8 cellular contexts compared by ENCODE assay signal in genomic region chr3:12288466-12289129, GRCh38. TPM values are rescaled to one million over a fixed set of nuclear protein-coding genes. Genes with fewer than 3 reads are reported as not detected.
A peak's percentile ranks its signal among the peaks of the same experiment; 100 is the strongest.
DNase-seq lines count a peak whose midpoint lies in the region; ATAC-seq and TF ChIP-seq lines count a peak whose summit lies in the region.

Gene PPARG (plus strand): TSS chr3:12289070. CDS start chr3:12379712, 90,642 bp downstream.

- H3K27me3 Mint-ChIP-seq in activated CD4-positive, alpha-beta memory T cell treated with anti-CD3 and anti-CD28 coated beads, Interleukin-2, amount 10 ng/mL, durations not matched to agents 7 days and 5 days = peaks cover 40% of the 10 kb centered on the region

- peaks cover 16% of the 10 kb centered on the region for H3K79me2 ChIP-seq in trophoblast cell (ENCODE audit: control insufficient read depth, insufficient read depth, low read length, poor library complexity)

- H3K36me3 Mint-ChIP-seq in activated CD4-positive, alpha-beta memory T cell treated with anti-CD3 and anti-CD28 coated beads, Interleukin-2, amount 10 ng/mL, durations not matched to agents 7 days and 5 days (ENCODE audit: low read depth) = no peaks in the 10 kb centered on the region

- no peaks in the 10 kb centered on the region for H3K9me3 Mint-ChIP-seq in activated CD4-positive, alpha-beta memory T cell treated with anti-CD3 and anti-CD28 coated beads, Interleukin-2, amount 10 ng/mL, durations not matched to agents 7 days and 5 days

- H2BK120ac ChIP-seq in trophoblast cell (ENCODE audit: insufficient read depth, low read length, poor library complexity) = peak within 1 kb of the TSS; percentile 97

- H3K18ac ChIP-seq in trophoblast cell (ENCODE audit: low read length) = peak within 1 kb of the TSS; percentile 100

- WGBS in trophoblast cell (ENCODE audit: extremely low coverage, insufficient coverage, insufficient read length) = no CpG with 5 or more reads among the region's 50 CpGs

- DNase-seq in stimulated activated CD4-positive, alpha-beta T cell treated with anti-CD3 and anti-CD28 coated beads, Interleukin-15, amount 100 ng/mL, for 24 hours = peak; percentile 14
- no peak for DNase-seq in stimulated activated CD4-positive, alpha-beta T cell treated with anti-CD3 and anti-CD28 coated beads, Interleukin-4, amount 100 ng/mL, for 24 hours
- DNase-seq in activated CD4-positive, alpha-beta memory T cell treated with anti-CD3 and anti-CD28 coated beads, Interleukin-2, amount 10 ng/mL, durations not matched to agents 7 days and 5 days = no peak
- DNase-seq in cardiac muscle cell (ENCODE audit: low read depth in 1 of 2, low spot score in 1 of 2) (peak; percentile 39 to 65), trophoblast cell (peak; percentile 80 to 87)
- DNase-seq in stimulated activated CD4-positive, alpha-beta T cell treated with anti-CD3 and anti-CD28 coated beads, Interleukin-12 subunit alpha, Interleukin-12 subunit beta, amount 100 ng/mL, for 4 hours = no peak

- H3K23ac ChIP-seq in trophoblast cell (ENCODE audit: low read length) = no peak within 1 kb of the TSS

- peak within 1 kb of the TSS; percentile 93 for H2AK5ac ChIP-seq in trophoblast cell (ENCODE audit: low read length)

- peak within 1 kb of the TSS; percentile 91 for H2BK5ac ChIP-seq in trophoblast cell (ENCODE audit: low read depth, low read length, poor library complexity)

- peaks cover 10% of the 10 kb centered on the region for H3K4me1 Mint-ChIP-seq in activated CD4-positive, alpha-beta memory T cell treated with anti-CD3 and anti-CD28 coated beads, Interleukin-2, amount 10 ng/mL, durations not matched to agents 7 days and 5 days

- H3K4me3 ChIP-seq in cardiac muscle cell = peak within 1 kb of the TSS; percentile 51
- peak within 1 kb of the TSS; percentile 90 for H3K4me3 ChIP-seq in trophoblast cell (ENCODE audit: low read depth, low read length)

- H3K9me3 ChIP-seq in cardiac muscle cell (ENCODE audit: low read depth) (no peaks in the 10 kb centered on the region), trophoblast cell (ENCODE audit: insufficient read depth, low read depth, low read length) (peaks cover 3% of the 10 kb centered on the region)

- H3K4me2 ChIP-seq in trophoblast cell (ENCODE audit: low read length) = peak within 1 kb of the TSS; percentile 92

- H3K4me1 ChIP-seq in cardiac muscle cell (ENCODE audit: low read depth) (no peaks in the 10 kb centered on the region), trophoblast cell (ENCODE audit: control insufficient read depth in 1 of 2, insufficient read depth in 2 of 2, low read length in 2 of 2) (peaks cover 4 to 8% of the 10 kb centered on the region in 2 experiments)

- H3K27ac Mint-ChIP-seq in activated CD4-positive, alpha-beta memory T cell treated with anti-CD3 and anti-CD28 coated beads, Interleukin-2, amount 10 ng/mL, durations not matched to agents 7 days and 5 days = no peak within 1 kb of the TSS

- TF ChIP-seq CTCF in cardiac muscle cell (IDR thresholded peaks at IDR 0.05; ENCODE audit: low read depth, low read length) = no peak

- H3K79me1 ChIP-seq in trophoblast cell (ENCODE audit: low read length) = peaks cover 17% of the 10 kb centered on the region

- no peak within 1 kb of the TSS for H3K27ac ChIP-seq in cardiac muscle cell
- H3K27ac ChIP-seq in trophoblast cell (ENCODE audit: low read depth, low read length) = peak within 1 kb of the TSS; percentile 93

- H4K12ac ChIP-seq in trophoblast cell (ENCODE audit: low read depth, low read length) = peak within 1 kb of the TSS; percentile 94

- H4K91ac ChIP-seq in trophoblast cell (ENCODE audit: low read depth, low read length) = peak within 1 kb of the TSS; percentile 98

- H3K14ac ChIP-seq in trophoblast cell (ENCODE audit: low read length) = peak within 1 kb of the TSS; percentile 94

- H3K27me3 ChIP-seq in cardiac muscle cell = peaks cover 95% of the 10 kb centered on the region
- H3K27me3 ChIP-seq in trophoblast cell (ENCODE audit: insufficient read depth, low read length) = no peaks in the 10 kb centered on the region

- peak within 1 kb of the TSS; percentile 75 for H2BK12ac ChIP-seq in trophoblast cell (ENCODE audit: low read length)

- H3K9ac ChIP-seq in trophoblast cell (ENCODE audit: low read length) = peak within 1 kb of the TSS; percentile 81

- H3K4ac ChIP-seq in trophoblast cell (ENCODE audit: low read depth, low read length) = peak within 1 kb of the TSS; percentile 73

- H3K36me3 ChIP-seq in cardiac muscle cell (no peaks in the 10 kb centered on the region), trophoblast cell (ENCODE audit: control insufficient read depth in 1 of 2, insufficient read depth in 2 of 2, low read length in 2 of 2) (peaks cover 0 to 1% of the 10 kb centered on the region in 2 experiments)

- POLR2A ChIA-PET in activated CD4-positive, alpha-beta memory T cell treated with anti-CD3 and anti-CD28 coated beads, Interleukin-2, amount 10 ng/mL, durations not matched to agents 7 days and 5 days (lab: Charles Lee) = no interaction called here

- peak within 1 kb of the TSS; percentile 97 for H4K8ac ChIP-seq in trophoblast cell (ENCODE audit: low read depth, low read length)

- ATAC-seq in GM21717 (IDR thresholded peaks at IDR 0.05; ENCODE audit: unreplicated experiment) (no peak), GM19035 (IDR thresholded peaks at IDR 0.05; ENCODE audit: unreplicated experiment) (no peak)

- H3K4me3 Mint-ChIP-seq in activated CD4-positive, alpha-beta memory T cell treated with anti-CD3 and anti-CD28 coated beads, Interleukin-2, amount 10 ng/mL, durations not matched to agents 7 days and 5 days = peak within 1 kb of the TSS; percentile 45

- CTCF ChIA-PET in activated CD4-positive, alpha-beta memory T cell treated with anti-CD3 and anti-CD28 coated beads, Interleukin-2, amount 10 ng/mL, durations not matched to agents 7 days and 5 days (lab: Charles Lee) = no interaction called here

- H2AFZ ChIP-seq in trophoblast cell (ENCODE audit: insufficient read depth, low read length, poor library complexity) = peak within 1 kb of the TSS; percentile 97

RNA-seq across cellular contexts. Expression of gene PPARG, which starts in this region (rescaled TPM):
- 1 to 10 TPM; 2.2 to 3.7 TPM for total RNA-seq in activated CD4-positive, alpha-beta memory T cell treated with anti-CD3 and anti-CD28 coated beads, Interleukin-2, amount 10 ng/mL, durations not matched to agents 7 days and 5 days
- 0.32 and 0.45 TPM in 2 replicates for total RNA-seq in cardiac muscle cell
- 1.2 TPM in 1 of 2 replicates, not detected in the other for polyA plus RNA-seq in cardiac muscle cell
- 57.7 and 61.1 TPM in 2 replicates for polyA plus RNA-seq in trophoblast cell (2013)

Comparison
In these comparisons a context has a peak if more than half of its experiments do, and no peak if none do; other contexts are left out.
1. DNase-seq: peak in stimulated activated CD4-positive, alpha-beta T cell treated with anti-CD3 and anti-CD28 coated beads, Interleukin-15, amount 100 ng/mL, for 24 hours (single experiment), cardiac muscle cell (2 of 2) and trophoblast cell (2 of 2); none in stimulated activated CD4-positive, alpha-beta T cell treated with anti-CD3 and anti-CD28 coated beads, Interleukin-4, amount 100 ng/mL, for 24 hours (single experiment), activated CD4-positive, alpha-beta memory T cell treated with anti-CD3 and anti-CD28 coated beads, Interleukin-2, amount 10 ng/mL, durations not matched to agents 7 days and 5 days (single experiment) and stimulated activated CD4-positive, alpha-beta T cell treated with anti-CD3 and anti-CD28 coated beads, Interleukin-12 subunit alpha, Interleukin-12 subunit beta, amount 100 ng/mL, for 4 hours (single experiment).